In the genomic region with DNA sequence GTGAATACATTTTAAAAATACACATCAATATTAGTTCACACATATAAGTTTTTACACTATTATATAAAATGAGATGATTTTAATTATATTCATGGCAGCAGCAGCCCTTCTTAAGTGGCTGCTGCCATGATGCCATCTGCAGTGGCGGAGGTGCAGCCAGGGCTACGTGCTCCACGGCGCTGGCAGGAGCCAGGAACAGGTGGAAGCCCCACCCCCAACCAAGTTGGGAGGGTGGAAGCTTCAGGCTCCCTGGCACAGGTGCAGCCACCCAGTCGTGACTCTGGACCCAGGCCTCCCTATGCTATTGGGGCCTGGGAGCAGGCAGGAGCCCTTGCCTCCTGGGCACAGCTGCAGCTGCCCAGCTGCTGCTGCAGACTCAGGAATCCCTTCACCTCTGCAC, we compare ENCODE assay signal across 33 cellular contexts.
"Had no signal": no experiment of that assay in that cellular context is flagged by ENCODE, and none has a peak within 500 bp of the region (broad histone marks: within the 10 kb centered on the region; RNA-seq: fewer than 3 reads in every experiment).

No MANE protein-coding gene starts in this region.

- H3K27ac Mint-ChIP-seq: activated B cell treated with CpG ODN at 0.5 μM for 24 hours; activated CD4-positive, alpha-beta memory T cell treated with anti-CD3 and anti-CD28 coated beads for 36 hours; activated CD4-positive, alpha-beta T cell treated with anti-CD3 and anti-CD28 coated beads, Interleukin-2, amount 10 ng/mL, durations not matched to agents 24 days and 14 days; activated CD8-positive, alpha-beta T cell treated with anti-CD3 and anti-CD28 coated beads for 36 hours; activated naive CD4-positive, alpha-beta T cell treated with anti-CD3 and anti-CD28 coated beads for 36 hours; activated naive CD4-positive, alpha-beta T cell treated with anti-CD3 and anti-CD28 coated beads, Interleukin-2, amount 50 U/mL, for 72 hours; activated naive CD8-positive, alpha-beta T cell treated with anti-CD3 and anti-CD28 coated beads for 36 hours; activated T-cell treated with anti-CD3 and anti-CD28 coated beads, Interleukin-2, amount 50 U/mL, for 72 hours; activated T-helper 1 cell treated with anti-CD3 and anti-CD28 coated beads, Interleukin-12 subunit alpha, Interleukin-12 subunit beta, Interleukin-2, Interleukin-4 antibody, amounts not matched to agents 30 ng/mL and 10 ng/mL and 1 ng/mL, durations not matched to agents 14 hours and 24 hours and 36 hours; activated T-helper 17 cell treated with anti-CD3 and anti-CD28 coated beads, Interleukin-2, amount 50 U/mL, for 72 hours; T-helper 1 cell treated with Interleukin-12 subunit alpha and Interleukin-12 subunit beta and Interleukin-4 antibody, amounts not matched to agents 30 μg/mL and 1 μg/mL, for 36 hours; T-helper 2 cell treated with Interferon-gamma antibody and Interleukin-4, amounts not matched to agents 5 μg/mL and 100 μg/mL, for 36 hours had no signal

- H3K36me3 Mint-ChIP-seq: activated CD4-positive, alpha-beta memory T cell treated with anti-CD3 and anti-CD28 coated beads for 36 hours; activated naive CD4-positive, alpha-beta T cell treated with anti-CD3 and anti-CD28 coated beads, Interleukin-2, amount 50 U/mL, for 72 hours; activated naive CD8-positive, alpha-beta T cell treated with anti-CD3 and anti-CD28 coated beads for 36 hours had no signal

- ATAC-seq: activated CD8-positive, alpha-beta T cell treated with anti-CD3 and anti-CD28 coated beads for 36 hours; activated naive CD4-positive, alpha-beta T cell treated with anti-CD3 and anti-CD28 coated beads, Interleukin-2, amount 50 U/mL, for 72 hours; activated T-cell treated with anti-CD3 and anti-CD28 coated beads, Interleukin-2, amount 50 U/mL, for 4 hours; activated T-cell treated with anti-CD3 and anti-CD28 coated beads, Interleukin-2, amount 50 U/mL, for 72 hours; activated T-helper 17 cell treated with anti-CD3 and anti-CD28 coated beads, Interleukin-2, amount 50 U/mL, for 72 hours; body of pancreas had no signal

- H3K36me3 ChIP-seq: adrenal gland, brain microvascular endothelial cell, breast epithelium had no signal

- DNase-seq: activated B cell treated with CpG ODN at 0.5 μM for 24 hours; activated CD4-positive, alpha-beta memory T cell treated with anti-CD3 and anti-CD28 coated beads for 36 hours; activated CD4-positive, alpha-beta T cell treated with anti-CD3 and anti-CD28 coated beads for 4 hours; activated CD4-positive, alpha-beta T cell treated with anti-CD3 and anti-CD28 coated beads, Interleukin-2, amount 10 ng/mL, durations not matched to agents 24 days and 14 days; activated CD4-positive, alpha-beta T cell treated with anti-CD3 and anti-CD28 coated beads, Interleukin-2, amount 50 U/mL, for 1 hour; activated CD4-positive, alpha-beta T cell treated with anti-CD3 and anti-CD28 coated beads, Interleukin-2, amount 50 U/mL, for 4 hours; activated CD4-positive, CD25-positive, alpha-beta regulatory T cell treated with anti-CD3 and anti-CD28 coated beads, Interleukin-2, amount 50 U/mL, for 72 hours; activated CD8-positive, alpha-beta memory T cell treated with anti-CD3 and anti-CD28 coated beads, Interleukin-2, amount 50 U/mL, for 4 hours; activated CD8-positive, alpha-beta T cell treated with anti-CD3 and anti-CD28 coated beads for 36 hours; activated effector memory CD4-positive, alpha-beta T cell treated with anti-CD3 and anti-CD28 coated beads, Interleukin-2, amount 50 U/mL, for 16 hours; activated naive CD4-positive, alpha-beta T cell; activated naive CD4-positive, alpha-beta T cell treated with anti-CD3 and anti-CD28 coated beads for 36 hours; activated naive CD4-positive, alpha-beta T cell treated with anti-CD3 and anti-CD28 coated beads, Interleukin-2, amount 50 U/mL, for 16 hours; activated naive CD8-positive, alpha-beta T cell treated with anti-CD3 and anti-CD28 coated beads for 36 hours; activated T-cell treated with anti-CD3 and anti-CD28 coated beads for 4 hours; activated T-cell treated with anti-CD3 and anti-CD28 coated beads, Interleukin-2, amount 50 U/mL, for 1 hour; activated T-cell treated with anti-CD3 and anti-CD28 coated beads, Interleukin-2, amount 50 U/mL, for 4 hours; activated T-cell treated with anti-CD3 and anti-CD28 coated beads, Interleukin-2, amount 50 U/mL, for 72 hours; adrenal gland; aorta; body of pancreas; brain microvascular endothelial cell; central memory CD4-positive, alpha-beta T cell; T-helper 1 cell; T-helper 2 cell; T-helper 9 cell had no signal

- H3K27me3 Mint-ChIP-seq: activated B cell treated with CpG ODN at 0.5 μM for 24 hours; activated CD4-positive, alpha-beta memory T cell treated with anti-CD3 and anti-CD28 coated beads for 36 hours; activated CD4-positive, alpha-beta T cell treated with anti-CD3 and anti-CD28 coated beads, Interleukin-2, amount 10 ng/mL, durations not matched to agents 24 days and 14 days; activated CD8-positive, alpha-beta T cell treated with anti-CD3 and anti-CD28 coated beads for 36 hours; activated naive CD8-positive, alpha-beta T cell treated with anti-CD3 and anti-CD28 coated beads for 36 hours; activated T-helper 17 cell treated with anti-CD3 and anti-CD28 coated beads, Interleukin-2, amount 50 U/mL, for 72 hours had no signal

- H3K4me3 Mint-ChIP-seq: activated B cell treated with CpG ODN at 0.5 μM for 24 hours; activated CD4-positive, alpha-beta memory T cell treated with anti-CD3 and anti-CD28 coated beads for 36 hours; activated CD4-positive, alpha-beta T cell treated with anti-CD3 and anti-CD28 coated beads, Interleukin-2, amount 10 ng/mL, durations not matched to agents 24 days and 14 days; activated CD8-positive, alpha-beta T cell treated with anti-CD3 and anti-CD28 coated beads for 36 hours; activated naive CD4-positive, alpha-beta T cell treated with anti-CD3 and anti-CD28 coated beads for 36 hours; activated naive CD8-positive, alpha-beta T cell treated with anti-CD3 and anti-CD28 coated beads for 36 hours; activated T-cell treated with anti-CD3 and anti-CD28 coated beads, Interleukin-2, amount 50 U/mL, for 4 hours; activated T-cell treated with anti-CD3 and anti-CD28 coated beads, Interleukin-2, amount 50 U/mL, for 72 hours; activated T-helper 1 cell treated with anti-CD3 and anti-CD28 coated beads, Interleukin-12 subunit alpha, Interleukin-12 subunit beta, Interleukin-2, Interleukin-4 antibody, amounts not matched to agents 30 ng/mL and 10 ng/mL and 1 ng/mL, durations not matched to agents 14 hours and 24 hours and 36 hours; activated T-helper 17 cell treated with anti-CD3 and anti-CD28 coated beads, Interleukin-2, amount 50 U/mL, for 72 hours; T-helper 1 cell treated with Interleukin-12 subunit alpha and Interleukin-12 subunit beta and Interleukin-4 antibody, amounts not matched to agents 30 μg/mL and 1 μg/mL, for 36 hours; T-helper 2 cell treated with Interferon-gamma antibody and Interleukin-4, amounts not matched to agents 5 μg/mL and 100 μg/mL, for 36 hours had no signal

- H3K4me3 ChIP-seq: adrenal gland, body of pancreas, breast epithelium had no signal

- H3K27me3 ChIP-seq: adrenal gland, body of pancreas, brain microvascular endothelial cell, breast epithelium had no signal

- H3K9me3 Mint-ChIP-seq: activated B cell treated with CpG ODN at 0.5 μM for 24 hours; activated CD4-positive, alpha-beta T cell treated with anti-CD3 and anti-CD28 coated beads, Interleukin-2, amount 10 ng/mL, durations not matched to agents 24 days and 14 days; activated naive CD8-positive, alpha-beta T cell treated with anti-CD3 and anti-CD28 coated beads for 36 hours had no signal

- H3K4me1 Mint-ChIP-seq: activated B cell treated with CpG ODN at 0.5 μM for 24 hours; activated CD4-positive, alpha-beta T cell treated with anti-CD3 and anti-CD28 coated beads, Interleukin-2, amount 10 ng/mL, durations not matched to agents 24 days and 14 days; activated naive CD8-positive, alpha-beta T cell treated with anti-CD3 and anti-CD28 coated beads for 36 hours; activated T-helper 17 cell treated with anti-CD3 and anti-CD28 coated beads, Interleukin-2, amount 50 U/mL, for 72 hours had no signal

- H3K27ac ChIP-seq: adrenal gland, body of pancreas, brain microvascular endothelial cell, breast epithelium, VCaP had no signal

- H3K4me1 ChIP-seq: adrenal gland, body of pancreas, breast epithelium had no signal

- H3K9me3 ChIP-seq: adrenal gland, body of pancreas had no signal
